8 cellular contexts compared by ENCODE assay signal in the genomic region with DNA sequence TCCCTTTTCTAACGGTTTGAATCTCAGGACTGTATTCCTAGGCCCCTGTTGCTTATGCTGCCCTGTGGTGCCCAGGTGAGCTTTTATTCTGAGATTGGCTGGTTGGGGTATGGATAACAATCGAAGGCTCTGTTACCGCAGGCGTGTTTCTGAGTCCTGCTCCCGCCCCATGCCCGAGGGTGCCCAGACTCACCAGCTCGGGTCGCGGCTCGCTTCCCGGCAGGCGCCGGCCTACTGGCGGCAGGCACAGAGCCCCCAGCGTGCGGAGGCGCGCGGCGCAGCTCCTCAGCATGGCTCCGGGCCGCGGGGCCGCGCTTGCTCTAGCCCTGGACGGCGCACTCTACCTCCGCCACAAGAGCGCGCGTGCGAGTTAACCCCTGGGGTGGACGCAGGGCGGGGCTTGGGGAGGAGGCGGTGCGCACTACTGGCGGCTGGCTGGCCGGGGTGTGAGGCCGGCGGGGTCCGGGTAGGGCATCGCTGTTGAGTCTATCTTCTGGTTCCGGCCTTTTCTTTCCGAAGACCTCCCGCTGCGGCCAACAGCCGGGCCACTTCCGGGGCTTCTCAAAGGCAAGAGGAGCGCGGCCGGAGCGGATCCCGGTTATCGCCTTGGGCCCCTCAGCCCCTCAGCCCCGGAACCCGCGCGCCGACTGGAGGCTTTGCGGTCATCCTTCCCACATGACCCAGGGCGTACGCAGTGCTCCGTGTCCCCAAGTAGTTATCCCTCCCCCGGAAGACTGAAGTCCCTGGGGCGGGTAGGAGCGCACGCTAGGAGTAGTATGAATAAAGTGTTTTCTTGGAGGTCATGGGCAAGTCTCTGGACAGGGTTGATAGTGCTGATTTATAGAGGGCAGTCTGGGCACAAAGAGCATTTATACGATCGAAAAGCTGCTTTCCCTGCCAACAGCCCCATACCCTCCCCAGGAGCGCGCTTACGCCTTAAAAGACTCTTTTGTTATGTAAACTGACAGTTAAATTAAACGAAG. TPM values are rescaled to one million over a fixed set of nuclear protein-coding genes. Genes with fewer than 3 reads are reported as not detected.
DNase-seq lines count a peak whose midpoint lies in the region; ATAC-seq and TF ChIP-seq lines count a peak whose summit lies in the region.

A gene (minus strand): TSS at position 345 of the 983 bp plus-strand sequence. CDS start 53 bp downstream, at position 292.

- H3K9me3 Mint-ChIP-seq in brain, result peaks cover 31 to 67% (median 42%) of the 10 kb centered on the region in 5 experiments

- H3K4me3 ChIP-seq in iPS-11a (ENCODE audit: low read depth, low read length), result peak within 1 kb of the TSS; percentile 78
- peak within 1 kb of the TSS; percentile 84 for H3K4me3 ChIP-seq in skeletal muscle cell (ENCODE audit: low read depth, low read length)

- in situ Hi-C loops in GM13976 (cut with MboI; ENCODE audit: low sequenced_read_pairs, unreplicated experiment), result no loop called here

- peak within 1 kb of the TSS; percentile 79 to 89 (median 87) for H3K4me3 Mint-ChIP-seq in brain

- peak; percentile 57 for TF ChIP-seq CTCF in GM13976 (IDR thresholded peaks at IDR 0.05; ENCODE audit: borderline replicate concordance, control extremely low read depth, extremely low read depth, insufficient read depth, missing control alignments)
- TF ChIP-seq CTCF in brain (conservative IDR thresholded peaks at IDR 0.05), result peak in 1 of 2 experiments; percentile 20

- peak; percentile 98 for ATAC-seq in HG02763 (IDR thresholded peaks at IDR 0.05; ENCODE audit: unreplicated experiment)

- peaks cover 41% of the 10 kb centered on the region for H3K36me3 Mint-ChIP-seq in brain

- peaks cover 13% of the 10 kb centered on the region for H3K4me1 Mint-ChIP-seq in brain

- peak within 1 kb of the TSS in 4 of 5 experiments; percentile 28 to 92 (median 91) for H3K27ac Mint-ChIP-seq in brain

- DNase-seq in GM13976 (ENCODE audit: low spot score) (peak; percentile 98), NCI-H1930 (lab: John Stamatoyannopoulos, UW) (peak; percentile 95 to 96), UCSD-AML1 (lab: John Stamatoyannopoulos, UW; ENCODE audit: unreplicated experiment) (peak; percentile 90), skeletal muscle cell (ENCODE audit: low read depth) (peak; percentile 81), AML-193 (lab: John Stamatoyannopoulos, UW) (no peak)

- peaks cover 2% of the 10 kb centered on the region for H3K27me3 Mint-ChIP-seq in brain

RNA-seq across cellular contexts. Expression of the gene that starts here (rescaled TPM):
- 5.0 TPM for polyA plus RNA-seq in brain (ENCODE audit: insufficient read depth, low read depth, low replicate concordance)

Comparison
In these comparisons a context has a peak if more than half of its experiments do, and no peak if none do; other contexts are left out.
1. DNase-seq: peak in GM13976 (single experiment), NCI-H1930 (2 of 2), UCSD-AML1 (single experiment) and skeletal muscle cell (single experiment); none in AML-193 (0 of 2).